8 cellular contexts compared by ENCODE assay signal in genomic region chr2:208265807-208266640, GRCh38. TPM values are rescaled to one million over a fixed set of nuclear protein-coding genes. Genes with fewer than 3 reads are reported as not detected.
DNase-seq lines count a peak whose midpoint lies in the region; ATAC-seq, FAIRE-seq and TF ChIP-seq lines count a peak whose summit lies in the region.

TSS of gene PIKFYVE (plus strand) at chr2:208266255. CDS start at chr2:208271520, 5,265 bp downstream.

- H3K4me3 ChIP-seq in AG04449 (ENCODE audit: low read depth, low read length) (peak within 1 kb of the TSS; percentile 89), WI38 (ENCODE audit: low read depth, low read length) (peak within 1 kb of the TSS; percentile 71), bronchial epithelial cell (ENCODE audit: low read depth, low read length) (peak within 1 kb of the TSS; percentile 77), iPS-20b (ENCODE audit: low read length) (peak within 1 kb of the TSS; percentile 88), skin epidermis (peak within 1 kb of the TSS; percentile 66 to 96 (median 89))

- CTCF ChIA-PET in AG04449 (lab: Yijun Ruan, JAX), result interaction anchor here (0.8 to 9.0 kb wide), 2 partner anchors 12 to 90 kb away, joined by 3 to 96 read pairs; partner anchors contain the start of gene IDH1

- DNase-seq in AG04449 (ENCODE audit: low read depth, low spot score), result peak; percentile 86
- peak; percentile 98 for DNase-seq in NCI-H2227 treated with DMSO at 0.1 percent for 48 hours (lab: John Stamatoyannopoulos, UW)
- peak; percentile 93 for DNase-seq in bronchial epithelial cell (ENCODE audit: low read depth)

- H3K9ac ChIP-seq in iPS-20b (ENCODE audit: low read depth, low read length), result peak within 1 kb of the TSS; percentile 93

- TF ChIP-seq CTCF in AG04449 (IDR thresholded peaks at IDR 0.05; ENCODE audit: insufficient read depth, low read length, missing control alignments) (no peak), WI38 (IDR thresholded peaks at IDR 0.05; ENCODE audit: low read depth, low read length) (no peak), bronchial epithelial cell (IDR thresholded peaks at IDR 0.05; ENCODE audit: insufficient read depth, low read length, severe bottlenecking) (no peak)

- H3K4me1 ChIP-seq in iPS-20b (ENCODE audit: insufficient read depth, low read length), result peaks cover 6% of the 10 kb centered on the region; the same call in 1 of the 2 replicates

- POLR2A ChIA-PET in AG04449 (lab: Yijun Ruan, JAX), result interaction anchor here (1.1 to 2.5 kb wide), 2 partner anchors 12 to 641 kb away, joined by 4 to 14 read pairs; partner anchors contain the start of genes IDH1 and METTL21A

- H3K36me3 ChIP-seq in bronchial epithelial cell (ENCODE audit: control insufficient read depth, insufficient read depth, low read length) (no peaks in the 10 kb centered on the region), iPS-20b (ENCODE audit: insufficient read depth, low read depth, low read length) (no peaks in the 10 kb centered on the region; the same call in 1 of the 2 replicates)

- no peaks in the 10 kb centered on the region for H3K9me3 ChIP-seq in iPS-20b (ENCODE audit: insufficient read depth, low read depth, low read length)

- no peak for FAIRE-seq in bronchial epithelial cell (lab: Jason Lieb, UNC)

- peak within 1 kb of the TSS; percentile 59 for H3K27ac ChIP-seq in iPS-20b (ENCODE audit: low read length)
- H3K27ac ChIP-seq in skin epidermis, result peak within 1 kb of the TSS; percentile 84 to 98 (median 94)

- peak; percentile 85 for ATAC-seq in GM18907 (IDR thresholded peaks at IDR 0.05; ENCODE audit: unreplicated experiment)
- ATAC-seq in HG03159 (IDR thresholded peaks at IDR 0.05; ENCODE audit: unreplicated experiment), result peak; percentile 80

- no peaks in the 10 kb centered on the region for H3K27me3 ChIP-seq in bronchial epithelial cell (ENCODE audit: control insufficient read depth, insufficient read depth, low read length)
- H3K27me3 ChIP-seq in iPS-20b (ENCODE audit: insufficient read depth, low read length), result no peaks in the 10 kb centered on the region

RNA-seq across cellular contexts. Expression of gene PIKFYVE, which starts in this region (rescaled TPM):
- 18.1 and 19.5 TPM in 2 replicates for total RNA-seq in bronchial epithelial cell

Comparison
In these comparisons a context has a peak if more than half of its experiments do, and no peak if none do; other contexts are left out.
1. Peak in every context shown above with its lines: DNase-seq, ATAC-seq, H3K4me3 ChIP-seq and H3K27ac ChIP-seq.